8 cellular contexts compared by ENCODE assay signal in genomic region chr1:83860506-83861221, GRCh38.
DNase-seq lines count a peak whose midpoint lies in the region; ATAC-seq and TF ChIP-seq lines count a peak whose summit lies in the region.

No MANE protein-coding gene starts in this region.

- H3K27me3 Mint-ChIP-seq in T-helper 2 cell treated with Interferon-gamma antibody and Interleukin-4, amounts not matched to agents 5 μg/mL and 100 μg/mL, for 36 hours (ENCODE audit: low read depth): peaks cover 9% of the 10 kb centered on the region

- peak overlapping the region; percentile 33 for H3K4me2 ChIP-seq in skeletal muscle satellite cell (ENCODE audit: low read length)

- no peaks in the 10 kb centered on the region for H3K9me3 Mint-ChIP-seq in T-helper 2 cell treated with Interferon-gamma antibody and Interleukin-4, amounts not matched to agents 5 μg/mL and 100 μg/mL, for 36 hours

- in situ Hi-C loops in astrocyte of the spinal cord (cut with HindIII; ENCODE audit: low sequenced_read_pairs): no loop called here

- peak overlapping the region; percentile 68 for H3K4me3 Mint-ChIP-seq in T-helper 2 cell treated with Interferon-gamma antibody and Interleukin-4, amounts not matched to agents 5 μg/mL and 100 μg/mL, for 36 hours

- H3K27ac ChIP-seq in C4-2B: no peak overlapping the region

- ATAC-seq in GM19395 (IDR thresholded peaks at IDR 0.05; ENCODE audit: unreplicated experiment) (peak; percentile 94), HG03565 (IDR thresholded peaks at IDR 0.05; ENCODE audit: unreplicated experiment) (peak; percentile 84)

- H3K9me3 ChIP-seq in skeletal muscle satellite cell (replicated peaks; ENCODE audit: low read length): no peaks in the 10 kb centered on the region

- H3K36me3 ChIP-seq in skeletal muscle satellite cell (ENCODE audit: insufficient read depth, low read length): no peaks in the 10 kb centered on the region

- TF ChIP-seq CTCF in C4-2B (conservative IDR thresholded peaks at IDR 0.05): peak; percentile 67
- TF ChIP-seq CTCF in astrocyte of the spinal cord (IDR thresholded peaks at IDR 0.05; ENCODE audit: low read depth, low read length): peak; percentile 78
- TF ChIP-seq CTCF in foreskin fibroblast (IDR thresholded peaks at IDR 0.05; ENCODE audit: low read depth, low read length): no peak

- no peak overlapping the region for H3K27ac Mint-ChIP-seq in T-helper 2 cell treated with Interferon-gamma antibody and Interleukin-4, amounts not matched to agents 5 μg/mL and 100 μg/mL, for 36 hours

- H3K27me3 ChIP-seq in skeletal muscle satellite cell (ENCODE audit: control insufficient read depth, insufficient read depth, low read length): no peaks in the 10 kb centered on the region

- H3K4me1 Mint-ChIP-seq in T-helper 2 cell treated with Interferon-gamma antibody and Interleukin-4, amounts not matched to agents 5 μg/mL and 100 μg/mL, for 36 hours (ENCODE audit: low read depth): peaks cover 5% of the 10 kb centered on the region

- peak; percentile 63 for DNase-seq in T-helper 2 cell treated with Interferon-gamma antibody and Interleukin-4, amounts not matched to agents 5 μg/mL and 100 μg/mL, for 36 hours (ENCODE audit: low spot score)
- peak; percentile 27 for DNase-seq in astrocyte of the spinal cord (ENCODE audit: low read depth, low spot score)
- DNase-seq in iPS-NIHi11 (ENCODE audit: low spot score): peak; percentile 86
- DNase-seq in foreskin fibroblast: no peak

- no peaks in the 10 kb centered on the region for H3K4me1 ChIP-seq in skeletal muscle satellite cell (ENCODE audit: control insufficient read depth, insufficient read depth, low read length)

- no peak overlapping the region for H3K9ac ChIP-seq in skeletal muscle satellite cell (ENCODE audit: low read depth, low read length)

- peak overlapping the region; percentile 41 for H3K4me3 ChIP-seq in astrocyte of the spinal cord (ENCODE audit: low read depth, low read length)
- peak overlapping the region; percentile 55 for H3K4me3 ChIP-seq in skeletal muscle satellite cell (ENCODE audit: low read length)
- H3K4me3 ChIP-seq in foreskin fibroblast (ENCODE audit: low read depth in 1 of 2, low read length in 2 of 2): no peak overlapping the region

- H3K36me3 Mint-ChIP-seq in T-helper 2 cell treated with Interferon-gamma antibody and Interleukin-4, amounts not matched to agents 5 μg/mL and 100 μg/mL, for 36 hours (ENCODE audit: low read depth): no peaks in the 10 kb centered on the region

Comparison
In these comparisons a context has a peak if more than half of its experiments do, and no peak if none do; other contexts are left out.
1. DNase-seq: peak in T-helper 2 cell treated with Interferon-gamma antibody and Interleukin-4, amounts not matched to agents 5 μg/mL and 100 μg/mL, for 36 hours (single experiment), astrocyte of the spinal cord (single experiment) and iPS-NIHi11 (single experiment); none in foreskin fibroblast (0 of 2).
2. H3K4me3 ChIP-seq: peak in astrocyte of the spinal cord (single experiment) and skeletal muscle satellite cell (single experiment); none in foreskin fibroblast (0 of 2).